ENCODE assay signal across 16 cellular contexts in genomic region chr3:116474356-116475200, GRCh38. TPM values are rescaled to one million over a fixed set of nuclear protein-coding genes. Genes with fewer than 3 reads are reported as not detected.
A peak's percentile ranks its signal among the peaks of the same experiment; 100 is the strongest.
DNase-seq lines count a peak whose midpoint lies in the region; ATAC-seq and TF ChIP-seq lines count a peak whose summit lies in the region.
"Had no signal": no experiment of that assay in that cellular context is flagged by ENCODE, and none has a peak within 500 bp of the region (broad histone marks: within the 10 kb centered on the region; RNA-seq: fewer than 3 reads in every experiment).

No MANE protein-coding gene starts in this region.

- H3K27ac ChIP-seq in gastrocnemius medialis (no peak overlapping the region), tibial nerve (no peak overlapping the region), psoas muscle (no peak overlapping the region)
- H3K27ac ChIP-seq: Peyer's patch had no signal

- peaks cover 19% of the 10 kb centered on the region for H3K9me3 Mint-ChIP-seq in stimulated activated effector memory CD8-positive, alpha-beta T cell treated with anti-CD3 and anti-CD28 coated beads, Interleukin-12 subunit alpha, Interleukin-12 subunit beta, amount 100 ng/mL, for 72 hours

- H3K36me3 ChIP-seq in gastrocnemius medialis, result no peaks in the 10 kb centered on the region
- no peaks in the 10 kb centered on the region for H3K36me3 ChIP-seq in tibial nerve
- H3K36me3 ChIP-seq in psoas muscle (ENCODE audit: insufficient read depth in 1 of 2, low read depth in 1 of 2), result no peaks in the 10 kb centered on the region
- H3K36me3 ChIP-seq: Peyer's patch had no signal

- ATAC-seq in gastrocnemius medialis, result no peak
- no peak for ATAC-seq in stimulated activated effector memory CD8-positive, alpha-beta T cell treated with anti-CD3 and anti-CD28 coated beads, Interleukin-12 subunit alpha, Interleukin-12 subunit beta, amount 100 ng/mL, for 72 hours
- ATAC-seq in psoas muscle, result no peak
- ATAC-seq: T-helper 17 cell had no signal

- TF ChIP-seq POLR2A in gastrocnemius medialis (IDR thresholded peaks at IDR 0.05), result no peak
- TF ChIP-seq POLR2A in tibial nerve (IDR thresholded peaks at IDR 0.05), result no peak

- no peak overlapping the region for H3K27ac Mint-ChIP-seq in stimulated activated effector memory CD8-positive, alpha-beta T cell treated with anti-CD3 and anti-CD28 coated beads, Interleukin-12 subunit alpha, Interleukin-12 subunit beta, amount 100 ng/mL, for 72 hours
- H3K27ac Mint-ChIP-seq: activated naive CD8-positive, alpha-beta T cell; T-helper 17 cell had no signal

- WGBS in tibial nerve, 2 donors, result 22 to 29% methylated on average over 4 of the region's 4 CpGs
- WGBS in psoas muscle, 3 donors, result 6 to 11% (median 11%) methylated on average over 4 of the region's 4 CpGs

- H3K9me3 ChIP-seq in gastrocnemius medialis (no peaks in the 10 kb centered on the region), tibial nerve (peaks cover 0 to 11% (median 0%) of the 10 kb centered on the region in 4 donors), psoas muscle (no peaks in the 10 kb centered on the region)

- H3K4me1 Mint-ChIP-seq in stimulated activated effector memory CD8-positive, alpha-beta T cell treated with anti-CD3 and anti-CD28 coated beads, Interleukin-12 subunit alpha, Interleukin-12 subunit beta, amount 100 ng/mL, for 72 hours, result no peaks in the 10 kb centered on the region
- H3K4me1 Mint-ChIP-seq: central memory CD8-positive, alpha-beta T cell; T-helper 17 cell had no signal

- in situ Hi-C loops in gastrocnemius medialis (cut with MboI; ENCODE audit: low sequenced_read_pairs in 4 of 4), result no loop called here

- H3K4me1 ChIP-seq in gastrocnemius medialis (no peaks in the 10 kb centered on the region), tibial nerve (peaks cover 0 to 5% (median 0%) of the 10 kb centered on the region in 4 donors), psoas muscle (no peaks in the 10 kb centered on the region)
- H3K4me1 ChIP-seq: Peyer's patch had no signal

- no peak overlapping the region for H3K4me3 ChIP-seq in gastrocnemius medialis
- no peak overlapping the region for H3K4me3 ChIP-seq in tibial nerve
- H3K4me3 ChIP-seq in psoas muscle, result no peak overlapping the region
- H3K4me3 ChIP-seq: Peyer's patch had no signal

- no peak overlapping the region for H3K4me3 Mint-ChIP-seq in stimulated activated effector memory CD8-positive, alpha-beta T cell treated with anti-CD3 and anti-CD28 coated beads, Interleukin-12 subunit alpha, Interleukin-12 subunit beta, amount 100 ng/mL, for 72 hours
- H3K4me3 Mint-ChIP-seq: activated naive CD8-positive, alpha-beta T cell; central memory CD8-positive, alpha-beta T cell; T-helper 17 cell had no signal

- intact Hi-C loops in gastrocnemius medialis (cut with DNase I; ENCODE audit: low total_unique reads), result no loop called here
- intact Hi-C loops in psoas muscle (cut with DNase I), result no loop called here

- no peak for TF ChIP-seq EP300 in tibial nerve (IDR thresholded peaks at IDR 0.05)

- H3K27me3 ChIP-seq in gastrocnemius medialis (no peaks in the 10 kb centered on the region), tibial nerve (no peaks in the 10 kb centered on the region), psoas muscle (ENCODE audit: insufficient read depth in 3 of 3, low read length in 2 of 3) (no peaks in the 10 kb centered on the region)
- H3K27me3 ChIP-seq: Peyer's patch had no signal

- TF ChIP-seq CTCF in gastrocnemius medialis (IDR thresholded peaks at IDR 0.05 in 4 of 5, conservative IDR thresholded peaks at IDR 0.05 in 1 of 5), result no peak
- no peak for TF ChIP-seq CTCF in tibial nerve (IDR thresholded peaks at IDR 0.05)
- no peak for TF ChIP-seq CTCF in psoas muscle (IDR thresholded peaks at IDR 0.05)

- H3K36me3 Mint-ChIP-seq in stimulated activated effector memory CD8-positive, alpha-beta T cell treated with anti-CD3 and anti-CD28 coated beads, Interleukin-12 subunit alpha, Interleukin-12 subunit beta, amount 100 ng/mL, for 72 hours, result no peaks in the 10 kb centered on the region
- H3K36me3 Mint-ChIP-seq: activated naive CD8-positive, alpha-beta T cell had no signal

- DNase-seq in COLO668 (lab: John Stamatoyannopoulos, UW; ENCODE audit: unreplicated experiment) (peak; percentile 40), NCI-H1417 treated with DMSO at 0.1 percent for 48 hours (lab: John Stamatoyannopoulos, UW) (peak; percentile 93), NCI-H446 (lab: John Stamatoyannopoulos, UW) (peak; percentile 42 to 70), astrocyte of the hippocampus (ENCODE audit: low read depth, low spot score) (peak; percentile 51), gastrocnemius medialis (no peak), tibial nerve (ENCODE audit: low spot score in 2 of 2) (no peak), psoas muscle (no peak)
- no peak for DNase-seq in stimulated activated effector memory CD8-positive, alpha-beta T cell treated with anti-CD3 and anti-CD28 coated beads, Interleukin-12 subunit alpha, Interleukin-12 subunit beta, amount 100 ng/mL, for 72 hours (ENCODE audit: low spot score in 2 of 2)
- DNase-seq: activated CD4-positive, alpha-beta T cell treated with anti-CD3 and anti-CD28 coated beads for 1 hour; activated CD8-positive, alpha-beta memory T cell treated with anti-CD3 and anti-CD28 coated beads, Interleukin-2, amount 50 U/mL, for 48 hours; Calu3; Peyer's patch; stimulated activated CD4-positive, alpha-beta T cell treated with anti-CD3 and anti-CD28 coated beads, Interleukin-15, amount 100 ng/mL, for 24 hours; T-helper 17 cell had no signal

RNA-seq across cellular contexts. Expression of gene LSAMP, which starts 29.3 kb away (rescaled TPM):
- total RNA-seq in gastrocnemius medialis (under 1 TPM in 2 of 4 donors, not detected in 2; 0.07 to 0.10 TPM), tibial nerve (1 to 10 TPM; 3.6 to 6.1 (median 4.2) TPM), psoas muscle (under 1 TPM in 1 of 4 donors, not detected in 3; 0.17 TPM)
- polyA plus RNA-seq in psoas muscle, result under 1 TPM in 2 of 3 donors, not detected in 1; 0.01 to 0.04 TPM
- total RNA-seq: T-helper 17 cell had no signal

Comparison
In these comparisons a context has a peak if more than half of its experiments do, and no peak if none do; other contexts are left out.
1. DNase-seq: peak in COLO668 (single experiment), NCI-H1417 treated with DMSO at 0.1 percent for 48 hours (single experiment), NCI-H446 (2 of 2) and astrocyte of the hippocampus (single experiment); none in gastrocnemius medialis (0 of 2), tibial nerve (0 of 2), stimulated activated effector memory CD8-positive, alpha-beta T cell treated with anti-CD3 and anti-CD28 coated beads, Interleukin-12 subunit alpha, Interleukin-12 subunit beta, amount 100 ng/mL, for 72 hours (0 of 2) and psoas muscle (0 of 2).